In genomic region chr1:221777434-221778072, GRCh38 we compare ENCODE assay signal across 9 cellular contexts. TPM values are rescaled to one million over a fixed set of nuclear protein-coding genes. Genes with fewer than 3 reads are reported as not detected.
DNase-seq lines count a peak whose midpoint lies in the region; ATAC-seq and FAIRE-seq lines count a peak whose summit lies in the region.
"Had no signal": no experiment of that assay in that cellular context is flagged by ENCODE, and none has a peak within 500 bp of the region (broad histone marks: within the 10 kb centered on the region; RNA-seq: fewer than 3 reads in every experiment).

No MANE protein-coding gene starts in this region.

- H3K4me1 ChIP-seq in aorta (ENCODE audit: control insufficient read depth in 1 of 2, insufficient read depth in 2 of 2, low read length in 2 of 2) = no peaks in the 10 kb centered on the region

- H3K27ac ChIP-seq in aorta (ENCODE audit: low read depth in 1 of 2, low read length in 2 of 2) = no peak overlapping the region
- H3K27ac ChIP-seq: epithelial cell of prostate had no signal

- DNase-seq in NOMO-1 treated with DMSO at 0.1 percent for 48 hours (lab: John Stamatoyannopoulos, UW; ENCODE audit: unreplicated experiment) (peak; percentile 82), AG08396 (ENCODE audit: low spot score) (no peak), aorta (no peak), GM19239 (ENCODE audit: insufficient read length, low spot score) (no peak), ureter (ENCODE audit: low spot score) (no peak)

- H3K9me3 ChIP-seq in aorta (ENCODE audit: control insufficient read depth, low read length) = no peaks in the 10 kb centered on the region

- intact Hi-C loops in aorta (cut with DNase I) = no loop called here

- 92% methylated on average over 8 of the region's 8 CpGs for WGBS in aorta, 2 donors

- no peaks in the 10 kb centered on the region for H3K36me3 ChIP-seq in aorta (ENCODE audit: control insufficient read depth in 1 of 2, insufficient read depth in 2 of 2, low read length in 1 of 2)

- no peak overlapping the region for H3K4me3 ChIP-seq in aorta (ENCODE audit: low read length in 2 of 2)

- peak; percentile 66 for ATAC-seq in GM18508 (IDR thresholded peaks at IDR 0.05; ENCODE audit: insufficient read depth, unreplicated experiment)
- peak; percentile 60 for ATAC-seq in HG02610 (IDR thresholded peaks at IDR 0.05; ENCODE audit: unreplicated experiment)
- peak; percentile 26 for ATAC-seq in esophagus mucosa
- no peak for ATAC-seq in aorta (ENCODE audit: low FRiP score)

- H3K27me3 ChIP-seq in aorta (ENCODE audit: control insufficient read depth in 1 of 2, insufficient read depth in 2 of 2, low read length in 1 of 2) = no peaks in the 10 kb centered on the region

- FAIRE-seq in GM19239 (lab: Jason Lieb, UNC) = no peak

RNA-seq across cellular contexts. Expression of gene DUSP10, which starts 35.7 kb away (rescaled TPM):
- total RNA-seq in esophagus mucosa (3.0 TPM), aorta (1 to 10 TPM; 4.2 to 5.3 TPM), ureter (5.0 TPM)
- 1 to 10 TPM in 1 of 2 donors, under 1 TPM in 1; 0.33 to 5.4 TPM for polyA plus RNA-seq in aorta
